29 cellular contexts compared by ENCODE assay signal in the genomic region with DNA sequence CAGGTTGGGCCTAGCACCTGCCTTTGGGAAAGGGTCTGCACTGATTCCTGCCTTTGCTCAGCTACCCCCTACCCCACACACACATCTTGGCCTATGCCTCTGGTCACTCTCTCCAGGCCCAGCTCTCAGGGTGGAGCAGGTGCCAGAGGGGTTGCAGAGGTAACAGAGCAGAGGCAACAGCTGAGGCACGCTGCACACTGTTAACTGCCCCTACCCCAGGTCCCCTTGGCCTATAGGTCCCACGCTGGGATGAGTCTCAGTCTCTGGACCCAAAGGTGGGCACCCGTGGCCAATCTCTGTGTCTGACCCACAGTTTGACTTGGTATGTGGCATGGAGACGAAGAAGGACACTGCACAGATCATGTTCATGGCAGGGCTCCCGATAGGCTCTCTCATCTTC. TPM values are rescaled to one million over a fixed set of nuclear protein-coding genes. Genes with fewer than 3 reads are reported as not detected.
"Had no signal": no experiment of that assay in that cellular context is flagged by ENCODE, and none has a peak within 500 bp of the region (broad histone marks: within the 10 kb centered on the region; RNA-seq: fewer than 3 reads in every experiment).

No MANE protein-coding gene starts in this region.

- H3K27me3 ChIP-seq: pancreas, right lobe of liver, sigmoid colon, stomach, thyroid gland, tibial nerve, upper lobe of left lung, uterus had no signal

- H3K36me3 Mint-ChIP-seq: natural killer cell treated with Interleukin-12 subunit alpha and Interleukin-12 subunit beta and Interleukin-15 and Interleukin-18, amount 100 ng/mL, for 72 hours had no signal

- H3K27ac ChIP-seq: pancreas, prostate gland, right lobe of liver, sigmoid colon, stomach, thoracic aorta, thyroid gland, tibial nerve, upper lobe of left lung, uterus had no signal

- H3K4me3 Mint-ChIP-seq: naive B cell; naive thymus-derived CD8-positive, alpha-beta T cell; natural killer cell treated with Interleukin-12 subunit alpha and Interleukin-12 subunit beta and Interleukin-15 and Interleukin-18, amount 100 ng/mL, for 72 hours; nephron progenitor cell; neural crest cell; stimulated activated naive B cell treated with anti-CD40 and anti-IgM and Interleukin-4, amounts not matched to agents 10 μg/mL and 1 μg/mL and 100 μg/mL, for 72 hours; stimulated activated naive CD8-positive, alpha-beta T cell treated with anti-CD3 and anti-CD28 coated beads, Interleukin-15, Interleukin-2, amounts not matched to agents 100 ng/mL and 50 ng/mL, for 24 hours had no signal

- H3K9me3 Mint-ChIP-seq: natural killer cell treated with Interleukin-12 subunit alpha and Interleukin-12 subunit beta and Interleukin-15 and Interleukin-18, amount 100 ng/mL, for 72 hours; neural crest cell; stimulated activated naive CD8-positive, alpha-beta T cell treated with anti-CD3 and anti-CD28 coated beads, Interleukin-15, Interleukin-2, amounts not matched to agents 100 ng/mL and 50 ng/mL, for 24 hours had no signal

- H3K4me1 Mint-ChIP-seq: naive B cell; naive thymus-derived CD8-positive, alpha-beta T cell; neural crest cell; stimulated activated naive B cell treated with anti-CD40 and anti-IgM and Interleukin-4, amounts not matched to agents 10 μg/mL and 1 μg/mL and 100 μg/mL, for 72 hours had no signal

- ATAC-seq: naive thymus-derived CD8-positive, alpha-beta T cell; pancreas; stimulated activated naive B cell treated with anti-CD40 and anti-IgM and Interleukin-4, amounts not matched to agents 10 μg/mL and 1 μg/mL and 100 μg/mL, for 72 hours had no signal

- H3K4me1 ChIP-seq: pancreas, prostate gland, right lobe of liver, sigmoid colon, stomach, thyroid gland, tibial nerve, upper lobe of left lung, uterus had no signal

- H3K36me3 ChIP-seq: pancreas, prostate gland, right lobe of liver, sigmoid colon, stomach, thoracic aorta, thyroid gland, tibial nerve, upper lobe of left lung, uterus had no signal

- H3K27ac Mint-ChIP-seq: naive B cell; natural killer cell treated with Interleukin-12 subunit alpha and Interleukin-12 subunit beta and Interleukin-15 and Interleukin-18, amount 100 ng/mL, for 72 hours; nephron progenitor cell; stimulated activated naive B cell treated with anti-CD40 and anti-IgM and Interleukin-4, amounts not matched to agents 10 μg/mL and 1 μg/mL and 100 μg/mL, for 72 hours; stimulated activated naive CD8-positive, alpha-beta T cell treated with anti-CD3 and anti-CD28 coated beads, Interleukin-15, Interleukin-2, amounts not matched to agents 100 ng/mL and 50 ng/mL, for 24 hours had no signal

- H3K4me3 ChIP-seq: pancreas, prostate gland, right lobe of liver, sigmoid colon, stomach, thoracic aorta, thyroid gland, tibial nerve, upper lobe of left lung, uterus had no signal

- DNase-seq: naive B cell; naive thymus-derived CD8-positive, alpha-beta T cell; nephron progenitor cell; occipital lobe; pancreas; retina; right lobe of liver; sigmoid colon; small intestine; stimulated activated CD4-positive, alpha-beta T cell treated with anti-CD3 and anti-CD28 coated beads, Interleukin-15, amount 100 ng/mL, for 24 hours; stimulated activated CD4-positive, alpha-beta T cell treated with anti-CD3 and anti-CD28 coated beads, Interleukin-4, amount 100 ng/mL, for 1 hour; stimulated activated CD4-positive, alpha-beta T cell treated with anti-CD3 and anti-CD28 coated beads, Interleukin-4, amount 100 ng/mL, for 4 hours; stimulated activated CD8-positive, alpha-beta memory T cell treated with anti-CD3 and anti-CD28 coated beads, Interleukin-4, amount 100 ng/mL, for 48 hours; stimulated activated naive B cell treated with anti-CD40 and anti-IgM and Interleukin-4, amounts not matched to agents 10 μg/mL and 1 μg/mL and 100 μg/mL, for 72 hours; stimulated activated naive CD4-positive, alpha-beta T cell treated with Interleukin-2 at 50 U/mL for 16 hours; stomach; thyroid gland; trophoblast cell; uterus had no signal

- H3K9me3 ChIP-seq: pancreas, prostate gland, right lobe of liver, stomach, thoracic aorta, thyroid gland, upper lobe of left lung, uterus had no signal

RNA-seq across cellular contexts. Expression of gene SLC22A14, which starts 24.8 kb away (rescaled TPM):
- total RNA-seq: neural crest cell, sigmoid colon, stomach, subcutaneous adipose tissue, thyroid gland had no signal
- polyA plus RNA-seq: naive thymus-derived CD8-positive, alpha-beta T cell had no signal

RNA-seq across cellular contexts. Expression of gene SLC22A13, which starts 41.3 kb away (rescaled TPM):
- total RNA-seq: skeletal muscle tissue had no signal
- polyA plus RNA-seq: urinary bladder had no signal
